Comparison of ENCODE assay signal across 1 cellular context in the genomic region with DNA sequence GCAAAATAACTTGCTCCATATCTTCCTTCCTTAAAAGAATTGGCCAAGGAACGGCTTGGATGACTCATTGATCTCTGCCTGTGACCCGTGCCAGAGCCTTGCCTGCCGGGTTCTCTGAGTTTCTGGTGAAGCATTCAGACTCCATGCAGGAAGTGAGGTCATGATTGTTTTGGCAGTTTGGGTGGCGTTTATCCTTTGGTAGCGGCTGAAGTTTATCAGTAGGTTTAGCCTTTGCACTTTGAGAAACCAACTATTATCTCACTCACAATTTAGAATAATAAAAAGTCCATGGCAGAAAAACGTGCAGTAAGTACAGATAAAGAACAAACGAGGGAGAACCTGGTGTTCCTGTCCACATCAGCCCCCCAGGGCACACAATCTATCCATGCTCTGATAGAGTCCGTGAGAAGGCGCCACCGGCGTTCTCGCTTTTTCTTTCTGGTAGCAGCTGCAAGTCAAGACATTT.
TF ChIP-seq lines count a peak whose summit lies in the region.

No MANE protein-coding gene starts in this region.

TF ChIP-seq in endothelial cell of umbilical vein, 7 proteins besides CTCF, POLR2A, EP300 and RAD21 (continued from another document):
- peak; percentile 97 for TF ChIP-seq JUN (IDR thresholded peaks at IDR 0.05; ENCODE audit: borderline replicate concordance, insufficient read depth, insufficient read length, low read depth)
